19 cellular contexts compared by ENCODE assay signal in genomic region chr1:94401206-94401605, GRCh38.
"Had no signal": no experiment of that assay in that cellular context is flagged by ENCODE, and none has a peak within 500 bp of the region (broad histone marks: within the 10 kb centered on the region; RNA-seq: fewer than 3 reads in every experiment).

No MANE protein-coding gene starts in this region.

- H3K4me3 ChIP-seq: Peyer's patch had no signal

- ATAC-seq: activated CD4-positive, CD25-positive, alpha-beta regulatory T cell treated with anti-CD3 and anti-CD28 coated beads, Interleukin-2, amount 50 U/mL, for 24 hours; activated CD8-positive, alpha-beta T cell treated with anti-CD3 and anti-CD28 coated beads for 36 hours had no signal

- H3K27ac ChIP-seq: brain microvascular endothelial cell, KMS-11, Peyer's patch, RWPE1 had no signal

- H3K27ac Mint-ChIP-seq: activated CD8-positive, alpha-beta T cell treated with anti-CD3 and anti-CD28 coated beads for 36 hours; activated naive CD4-positive, alpha-beta T cell treated with anti-CD3 and anti-CD28 coated beads, Interleukin-2, amount 50 U/mL, for 24 hours; T-helper 1 cell treated with Interleukin-12 subunit alpha and Interleukin-12 subunit beta and Interleukin-4 antibody, amounts not matched to agents 30 μg/mL and 1 μg/mL, for 36 hours had no signal

- H3K36me3 ChIP-seq: brain microvascular endothelial cell, Peyer's patch had no signal

- DNase-seq: activated CD4-positive, alpha-beta T cell treated with anti-CD3 and anti-CD28 coated beads for 4 hours; activated CD8-positive, alpha-beta memory T cell treated with anti-CD3 and anti-CD28 coated beads, Interleukin-2, amount 50 U/mL, for 4 hours; activated CD8-positive, alpha-beta T cell treated with anti-CD3 and anti-CD28 coated beads for 36 hours; amniotic stem cell; brain microvascular endothelial cell; NCI-H1105 treated with DMSO at 0.1 percent for 48 hours; NCI-H1436 treated with DMSO at 0.1 percent for 48 hours; NCI-H187; NCI-H2081; NCI-H510A treated with DMSO at 0.1 percent for 48 hours; NCI-H69; NK-92 treated with Interleukin-12 subunit alpha and Interleukin-12 subunit beta, amount 100 ng/mL, for 24 hours; Peyer's patch; SHP77 treated with DMSO at 0.1 percent for 48 hours had no signal

- H3K4me1 Mint-ChIP-seq: activated naive CD4-positive, alpha-beta T cell treated with anti-CD3 and anti-CD28 coated beads, Interleukin-2, amount 50 U/mL, for 24 hours had no signal

- H3K9me3 Mint-ChIP-seq: activated CD8-positive, alpha-beta T cell treated with anti-CD3 and anti-CD28 coated beads for 36 hours; activated naive CD4-positive, alpha-beta T cell treated with anti-CD3 and anti-CD28 coated beads, Interleukin-2, amount 50 U/mL, for 24 hours; T-helper 1 cell treated with Interleukin-12 subunit alpha and Interleukin-12 subunit beta and Interleukin-4 antibody, amounts not matched to agents 30 μg/mL and 1 μg/mL, for 36 hours had no signal

- H3K27me3 ChIP-seq: brain microvascular endothelial cell, Peyer's patch had no signal

- H3K4me1 ChIP-seq: Peyer's patch had no signal

- H3K36me3 Mint-ChIP-seq: activated naive CD4-positive, alpha-beta T cell treated with anti-CD3 and anti-CD28 coated beads, Interleukin-2, amount 50 U/mL, for 24 hours had no signal

- H3K9me3 ChIP-seq: Peyer's patch had no signal

- H3K4me2 ChIP-seq: KMS-11 had no signal

- H3K4me3 Mint-ChIP-seq: activated CD8-positive, alpha-beta T cell treated with anti-CD3 and anti-CD28 coated beads for 36 hours; activated naive CD4-positive, alpha-beta T cell treated with anti-CD3 and anti-CD28 coated beads, Interleukin-2, amount 50 U/mL, for 24 hours; T-helper 1 cell treated with Interleukin-12 subunit alpha and Interleukin-12 subunit beta and Interleukin-4 antibody, amounts not matched to agents 30 μg/mL and 1 μg/mL, for 36 hours had no signal
